Comparison of ENCODE assay signal across 29 cellular contexts in the genomic region with DNA sequence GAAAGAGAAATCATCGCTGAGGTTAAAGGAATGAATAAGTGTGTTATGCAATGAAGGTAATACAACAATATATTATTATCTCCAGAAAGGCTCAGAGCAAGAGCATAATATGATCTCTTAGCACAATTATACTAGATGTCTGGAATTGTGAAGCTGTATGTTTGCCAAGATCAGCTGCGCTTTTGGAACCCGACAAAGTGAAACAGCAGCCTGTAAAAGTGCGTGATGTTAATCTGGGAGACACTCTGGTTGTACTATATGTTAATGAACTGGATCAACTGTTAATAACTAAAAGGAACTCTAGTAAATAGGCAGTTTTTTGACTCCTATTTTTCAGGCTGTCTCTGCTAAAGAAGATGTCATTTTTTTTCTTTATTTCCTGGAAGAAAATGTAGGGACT. TPM values are rescaled to one million over a fixed set of nuclear protein-coding genes. Genes with fewer than 3 reads are reported as not detected.
"Had no signal": no experiment of that assay in that cellular context is flagged by ENCODE, and none has a peak within 500 bp of the region (broad histone marks: within the 10 kb centered on the region; RNA-seq: fewer than 3 reads in every experiment).

No MANE protein-coding gene starts in this region.

- H3K4me3 ChIP-seq: colonic mucosa, gastrocnemius medialis, heart right ventricle, testis, tibial nerve had no signal

- FAIRE-seq: endothelial cell of umbilical vein had no signal

- H3K27ac ChIP-seq: colonic mucosa, gastrocnemius medialis, heart right ventricle, neutrophil, testis, tibial nerve had no signal

- H3K27me3 ChIP-seq: colonic mucosa, gastrocnemius medialis, heart right ventricle, neutrophil, testis, tibial nerve had no signal

- H3K4me1 ChIP-seq: colonic mucosa, gastrocnemius medialis, heart right ventricle, testis, tibial nerve had no signal

- H3K9me3 ChIP-seq: colonic mucosa, gastrocnemius medialis, neutrophil, testis had no signal

- H3K36me3 ChIP-seq: colonic mucosa, gastrocnemius medialis, heart right ventricle, neutrophil, tibial nerve had no signal

- ATAC-seq: esophagus mucosa; gastrocnemius medialis; heart right ventricle; left ventricle myocardium superior; naive thymus-derived CD4-positive, alpha-beta T cell; right cardiac atrium; stimulated activated naive B cell treated with anti-CD40 and anti-IgM and Interleukin-4, amounts not matched to agents 10 μg/mL and 1 μg/mL and 100 μg/mL, for 72 hours; stimulated activated naive CD8-positive, alpha-beta T cell treated with anti-CD3 and anti-CD28 coated beads, Interleukin-15, amount 100 ng/mL, for 72 hours had no signal

- DNase-seq: colonic mucosa; effector CD4-positive, alpha-beta T cell; endodermal cell; gastrocnemius medialis; heart right ventricle; islet precursor cell; left ventricle myocardium superior; mesendoderm; naive thymus-derived CD4-positive, alpha-beta T cell; posterior cingulate gyrus; right cardiac atrium; stimulated activated CD4-positive, alpha-beta T cell treated with anti-CD3 and anti-CD28 coated beads, Interleukin-2, amount 100 ng/mL, for 24 hours; stimulated activated CD4-positive, alpha-beta T cell treated with anti-CD3 and anti-CD28 coated beads, Interleukin-4, amount 100 ng/mL, for 4 hours; stimulated activated naive B cell treated with anti-CD40 and anti-IgM and Interleukin-4, amounts not matched to agents 10 μg/mL and 1 μg/mL and 100 μg/mL, for 72 hours; stimulated activated naive CD8-positive, alpha-beta T cell treated with anti-CD3 and anti-CD28 coated beads, Interleukin-15, amount 100 ng/mL, for 72 hours; testis had no signal

RNA-seq across cellular contexts. Expression of gene UGT2B28, which starts 50.1 kb away (rescaled TPM):
- total RNA-seq: cardiac septum; cerebellum; colonic mucosa; dermis microvascular lymphatic vessel endothelial cell; endodermal cell; endothelial cell of umbilical vein; esophagus mucosa; fibroblast of villous mesenchyme; gastrocnemius medialis; heart right ventricle; left ventricle myocardium superior; lung microvascular endothelial cell; naive thymus-derived CD4-positive, alpha-beta T cell; osteoblast; right cardiac atrium; subcutaneous adipose tissue; testis; tibial nerve; ureter had no signal
- polyA plus RNA-seq: endothelial cell of umbilical vein; heart right ventricle; naive thymus-derived CD4-positive, alpha-beta T cell; neural cell; right cardiac atrium had no signal
